Comparison of ENCODE assay signal across 32 cellular contexts in genomic region chr6:10019851-10020250, GRCh38.
"Had no signal": no experiment of that assay in that cellular context is flagged by ENCODE, and none has a peak within 500 bp of the region (broad histone marks: within the 10 kb centered on the region; RNA-seq: fewer than 3 reads in every experiment).

No MANE protein-coding gene starts in this region.

- H3K27me3 ChIP-seq: adrenal gland, ascending aorta, body of pancreas, brain microvascular endothelial cell, breast epithelium, cardiac muscle cell had no signal

- H3K4me3 ChIP-seq: adrenal gland, ascending aorta, body of pancreas, breast epithelium, cardiac muscle cell had no signal

- H3K27ac ChIP-seq: adrenal gland, ascending aorta, body of pancreas, brain microvascular endothelial cell, breast epithelium, cardiac muscle cell had no signal

- H3K36me3 ChIP-seq: adrenal gland, ascending aorta, brain microvascular endothelial cell, breast epithelium, cardiac muscle cell had no signal

- H3K4me1 ChIP-seq: adrenal gland, ascending aorta, body of pancreas, breast epithelium had no signal

- ATAC-seq: activated naive CD4-positive, alpha-beta T cell treated with anti-CD3 and anti-CD28 coated beads, Interleukin-2, amount 50 U/mL, for 72 hours; activated naive CD8-positive, alpha-beta T cell treated with anti-CD3 and anti-CD28 coated beads, Interleukin-2, amount 50 U/mL, for 24 hours; activated T-cell treated with anti-CD3 and anti-CD28 coated beads, Interleukin-2, amount 50 U/mL, for 4 hours; activated T-cell treated with anti-CD3 and anti-CD28 coated beads, Interleukin-2, amount 50 U/mL, for 72 hours; activated T-helper 17 cell treated with anti-CD3 and anti-CD28 coated beads, Interleukin-2, amount 50 U/mL, for 72 hours; body of pancreas had no signal

- H3K9me3 ChIP-seq: adrenal gland, ascending aorta, body of pancreas, breast epithelium had no signal

- DNase-seq: activated effector memory CD4-positive, alpha-beta T cell treated with anti-CD3 and anti-CD28 coated beads, Interleukin-2, amount 50 U/mL, for 16 hours; activated effector memory CD4-positive, alpha-beta T cell treated with Interleukin-2 at 50 U/mL for 16 hours; activated gamma-delta T cell; activated gamma-delta T cell treated with Interleukin-2 at 50 U/mL for 16 hours; activated naive CD4-positive, alpha-beta T cell; activated naive CD4-positive, alpha-beta T cell treated with anti-CD3 and anti-CD28 coated beads for 36 hours; activated naive CD4-positive, alpha-beta T cell treated with anti-CD3 and anti-CD28 coated beads, Interleukin-2, amount 10 ng/mL, durations not matched to agents 7 days and 5 days; activated naive CD4-positive, alpha-beta T cell treated with anti-CD3 and anti-CD28 coated beads, Interleukin-2, amount 50 U/mL, for 16 hours; activated naive CD4-positive, alpha-beta T cell treated with Interleukin-2 at 50 U/mL for 16 hours; activated naive CD8-positive, alpha-beta T cell treated with anti-CD3 and anti-CD28 coated beads for 36 hours; activated naive CD8-positive, alpha-beta T cell treated with anti-CD3 and anti-CD28 coated beads, Interleukin-2, amount 10 ng/mL, durations not matched to agents 7 days and 5 days; activated naive CD8-positive, alpha-beta T cell treated with anti-CD3 and anti-CD28 coated beads, Interleukin-2, amount 50 U/mL, for 24 hours; activated T-cell treated with anti-CD3 and anti-CD28 coated beads, Interleukin-2, amount 50 U/mL, for 1 hour; activated T-cell treated with anti-CD3 and anti-CD28 coated beads, Interleukin-2, amount 50 U/mL, for 24 hours; activated T-cell treated with anti-CD3 and anti-CD28 coated beads, Interleukin-2, amount 50 U/mL, for 4 hours; activated T-cell treated with anti-CD3 and anti-CD28 coated beads, Interleukin-2, amount 50 U/mL, for 48 hours; activated T-cell treated with anti-CD3 and anti-CD28 coated beads, Interleukin-2, amount 50 U/mL, for 72 hours; adrenal gland; amniotic stem cell; amygdala; anterior cingulate cortex; aorta; body of pancreas; brain microvascular endothelial cell; caudate nucleus; central memory CD4-positive, alpha-beta T cell; cerebellar nuclear complex had no signal
